Comparison of ENCODE assay signal across 1 cellular context in the genomic region with DNA sequence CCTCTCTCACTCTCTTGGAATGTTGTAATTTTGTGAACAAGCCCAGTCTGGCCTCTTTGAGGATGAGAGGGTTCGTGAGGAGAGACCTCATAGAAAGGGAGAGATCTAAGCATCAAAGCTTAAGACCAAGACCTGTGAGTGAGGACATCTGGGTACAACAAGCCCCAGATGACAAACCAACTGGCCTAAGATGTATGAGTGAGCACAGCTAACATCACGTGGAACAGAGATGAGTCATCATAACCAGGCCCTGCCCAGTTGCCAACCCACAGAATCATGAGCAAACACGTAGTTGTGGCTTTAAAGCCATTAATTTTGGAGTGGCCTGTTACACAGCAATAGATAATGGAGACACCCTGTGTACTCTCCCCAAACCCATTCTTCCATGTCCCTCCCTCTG.
TF ChIP-seq lines count a peak whose summit lies in the region.

No MANE protein-coding gene starts in this region.

TF ChIP-seq in HEK293, 187 proteins besides CTCF, POLR2A, EP300 and RAD21 (continued from another document):
- TF ChIP-seq ZNF544 (tag by site-specific recombination; IDR thresholded peaks at IDR 0.05): no peak
